1 cellular context compared by ENCODE assay signal in the genomic region with DNA sequence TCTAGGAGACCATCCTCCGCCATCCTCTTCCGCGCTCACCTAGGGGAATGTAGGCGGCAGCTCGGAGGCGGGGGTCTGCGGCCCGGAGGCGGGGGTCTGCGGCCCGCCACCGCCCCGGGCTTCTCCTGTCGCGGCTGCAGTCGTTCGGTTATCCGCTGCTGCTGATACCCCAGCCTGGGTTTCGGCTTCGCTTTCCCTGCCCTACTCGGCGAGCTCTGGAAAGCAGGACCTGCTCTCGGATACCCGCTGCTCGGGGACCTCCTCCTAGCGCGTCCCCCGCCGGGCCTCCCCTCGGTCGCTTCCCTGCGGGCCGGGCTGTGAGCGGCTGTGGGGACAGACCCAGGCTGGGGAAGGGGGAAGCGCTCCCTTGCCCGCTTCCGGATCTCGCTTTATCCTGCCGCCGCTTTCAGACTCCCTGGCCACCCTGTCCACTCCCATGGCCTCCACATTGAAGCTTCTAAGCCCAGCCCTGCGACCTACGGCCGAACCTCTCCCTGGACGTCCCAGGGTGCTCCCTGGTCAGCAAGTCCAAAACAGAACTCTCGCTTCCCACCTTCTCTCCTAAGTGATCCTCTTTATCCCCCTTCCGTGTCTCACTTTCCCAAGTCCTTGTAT.
TF ChIP-seq lines count a peak whose summit lies in the region.

No MANE protein-coding gene starts in this region.

TF ChIP-seq in HepG2, 621 proteins besides CTCF, POLR2A, EP300 and RAD21 (continued from another document and continues in another):
- TF ChIP-seq, protein P1, sequence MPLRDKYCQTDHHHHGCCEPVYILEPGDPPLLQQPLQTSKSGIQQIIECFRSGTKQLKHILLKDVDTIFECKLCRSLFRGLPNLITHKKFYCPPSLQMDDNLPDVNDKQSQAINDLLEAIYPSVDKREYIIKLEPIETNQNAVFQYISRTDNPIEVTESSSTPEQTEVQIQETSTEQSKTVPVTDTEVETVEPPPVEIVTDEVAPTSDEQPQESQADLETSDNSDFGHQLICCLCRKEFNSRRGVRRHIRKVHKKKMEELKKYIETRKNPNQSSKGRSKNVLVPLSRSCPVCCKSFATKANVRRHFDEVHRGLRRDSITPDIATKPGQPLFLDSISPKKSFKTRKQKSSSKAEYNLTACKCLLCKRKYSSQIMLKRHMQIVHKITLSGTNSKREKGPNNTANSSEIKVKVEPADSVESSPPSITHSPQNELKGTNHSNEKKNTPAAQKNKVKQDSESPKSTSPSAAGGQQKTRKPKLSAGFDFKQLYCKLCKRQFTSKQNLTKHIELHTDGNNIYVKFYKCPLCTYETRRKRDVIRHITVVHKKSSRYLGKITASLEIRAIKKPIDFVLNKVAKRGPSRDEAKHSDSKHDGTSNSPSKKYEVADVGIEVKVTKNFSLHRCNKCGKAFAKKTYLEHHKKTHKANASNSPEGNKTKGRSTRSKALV (CRISPR knock-in tag; IDR thresholded peaks at IDR 0.05) = no peak
- TF ChIP-seq ZNF850 (CRISPR knock-in tag; conservative IDR thresholded peaks at IDR 0.05) = no peak
- no peak for TF ChIP-seq ZNF260 (CRISPR knock-in tag; IDR thresholded peaks at IDR 0.05; ENCODE audit: borderline replicate concordance, low read depth)
- no peak for TF ChIP-seq HDAC6 (IDR thresholded peaks at IDR 0.05; ENCODE audit: low read depth, low read length)
- no peak; the same call in 1 of the 2 replicates for TF ChIP-seq KMT2B (CRISPR knock-in tag; IDR thresholded peaks at IDR 0.05)
- no peak for TF ChIP-seq SP5 (CRISPR knock-in tag; IDR thresholded peaks at IDR 0.05; ENCODE audit: borderline replicate concordance, low read depth)
- TF ChIP-seq ATRX (CRISPR knock-in tag; IDR thresholded peaks at IDR 0.05; ENCODE audit: borderline replicate concordance) = no peak
- 0 out of 2 replicates have a peak, but pooled peaks have one; percentile 13 for TF ChIP-seq ZNF343 (CRISPR knock-in tag; IDR thresholded peaks at IDR 0.05)
- TF ChIP-seq, protein P2, sequence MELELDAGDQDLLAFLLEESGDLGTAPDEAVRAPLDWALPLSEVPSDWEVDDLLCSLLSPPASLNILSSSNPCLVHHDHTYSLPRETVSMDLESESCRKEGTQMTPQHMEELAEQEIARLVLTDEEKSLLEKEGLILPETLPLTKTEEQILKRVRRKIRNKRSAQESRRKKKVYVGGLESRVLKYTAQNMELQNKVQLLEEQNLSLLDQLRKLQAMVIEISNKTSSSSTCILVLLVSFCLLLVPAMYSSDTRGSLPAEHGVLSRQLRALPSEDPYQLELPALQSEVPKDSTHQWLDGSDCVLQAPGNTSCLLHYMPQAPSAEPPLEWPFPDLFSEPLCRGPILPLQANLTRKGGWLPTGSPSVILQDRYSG (CRISPR knock-in tag; IDR thresholded peaks at IDR 0.05) = 0 out of 2 replicates have a peak, but pooled peaks have one; percentile 27
- no peak for TF ChIP-seq PAWR (CRISPR knock-in tag; IDR thresholded peaks at IDR 0.05; ENCODE audit: borderline replicate concordance)
- TF ChIP-seq LCORL (IDR thresholded peaks at IDR 0.05) = no peak
- peak; percentile 14; the same call in 1 of the 2 replicates for TF ChIP-seq LCORL (CRISPR knock-in tag; IDR thresholded peaks at IDR 0.05)
- TF ChIP-seq ZFP82 (CRISPR knock-in tag; IDR thresholded peaks at IDR 0.05; ENCODE audit: borderline replicate concordance) = 0 out of 2 replicates have a peak, but pooled peaks have one; percentile 24
- TF ChIP-seq ZFP37 (CRISPR knock-in tag; IDR thresholded peaks at IDR 0.05; ENCODE audit: borderline replicate concordance) = no peak
- TF ChIP-seq, protein P3, sequence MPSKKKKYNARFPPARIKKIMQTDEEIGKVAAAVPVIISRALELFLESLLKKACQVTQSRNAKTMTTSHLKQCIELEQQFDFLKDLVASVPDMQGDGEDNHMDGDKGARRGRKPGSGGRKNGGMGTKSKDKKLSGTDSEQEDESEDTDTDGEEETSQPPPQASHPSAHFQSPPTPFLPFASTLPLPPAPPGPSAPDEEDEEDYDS (CRISPR knock-in tag; IDR thresholded peaks at IDR 0.05) = peak; percentile 41; the same call in 1 of the 2 replicates
- no peak for TF ChIP-seq NR2F1 (CRISPR knock-in tag; IDR thresholded peaks at IDR 0.05)
- TF ChIP-seq, protein P4, sequence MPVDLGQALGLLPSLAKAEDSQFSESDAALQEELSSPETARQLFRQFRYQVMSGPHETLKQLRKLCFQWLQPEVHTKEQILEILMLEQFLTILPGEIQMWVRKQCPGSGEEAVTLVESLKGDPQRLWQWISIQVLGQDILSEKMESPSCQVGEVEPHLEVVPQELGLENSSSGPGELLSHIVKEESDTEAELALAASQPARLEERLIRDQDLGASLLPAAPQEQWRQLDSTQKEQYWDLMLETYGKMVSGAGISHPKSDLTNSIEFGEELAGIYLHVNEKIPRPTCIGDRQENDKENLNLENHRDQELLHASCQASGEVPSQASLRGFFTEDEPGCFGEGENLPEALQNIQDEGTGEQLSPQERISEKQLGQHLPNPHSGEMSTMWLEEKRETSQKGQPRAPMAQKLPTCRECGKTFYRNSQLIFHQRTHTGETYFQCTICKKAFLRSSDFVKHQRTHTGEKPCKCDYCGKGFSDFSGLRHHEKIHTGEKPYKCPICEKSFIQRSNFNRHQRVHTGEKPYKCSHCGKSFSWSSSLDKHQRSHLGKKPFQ (CRISPR knock-in tag; IDR thresholded peaks at IDR 0.05; ENCODE audit: insufficient replicate concordance) = no peak
- TF ChIP-seq, protein P5, sequence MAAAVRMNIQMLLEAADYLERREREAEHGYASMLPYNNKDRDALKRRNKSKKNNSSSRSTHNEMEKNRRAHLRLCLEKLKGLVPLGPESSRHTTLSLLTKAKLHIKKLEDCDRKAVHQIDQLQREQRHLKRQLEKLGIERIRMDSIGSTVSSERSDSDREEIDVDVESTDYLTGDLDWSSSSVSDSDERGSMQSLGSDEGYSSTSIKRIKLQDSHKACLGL (CRISPR knock-in tag; IDR thresholded peaks at IDR 0.05) = peak; percentile 32
- TF ChIP-seq ZBTB7B (CRISPR knock-in tag; IDR thresholded peaks at IDR 0.05) = peak; percentile 87
- 0 out of 2 replicates have a peak, but pooled peaks have one; percentile 16 for TF ChIP-seq HES4 (CRISPR knock-in tag; IDR thresholded peaks at IDR 0.05; ENCODE audit: borderline replicate concordance)
- TF ChIP-seq SOX6 (IDR thresholded peaks at IDR 0.05) = no peak
- peak; percentile 37 for TF ChIP-seq SOX6 (CRISPR knock-in tag; IDR thresholded peaks at IDR 0.05)
- TF ChIP-seq ZNF230 (CRISPR knock-in tag; IDR thresholded peaks at IDR 0.05) = no peak
- TF ChIP-seq ESRRA (CRISPR knock-in tag; IDR thresholded peaks at IDR 0.05; ENCODE audit: low read depth) = peak; percentile 16; the same call in 1 of the 2 replicates
- TF ChIP-seq ZNF335 (CRISPR knock-in tag; IDR thresholded peaks at IDR 0.05) = no peak
- TF ChIP-seq KDM6A (CRISPR knock-in tag; IDR thresholded peaks at IDR 0.05; ENCODE audit: low read depth) = no peak
- TF ChIP-seq YEATS4 (CRISPR knock-in tag; IDR thresholded peaks at IDR 0.05; ENCODE audit: borderline replicate concordance) = no peak
- TF ChIP-seq, protein P6, sequence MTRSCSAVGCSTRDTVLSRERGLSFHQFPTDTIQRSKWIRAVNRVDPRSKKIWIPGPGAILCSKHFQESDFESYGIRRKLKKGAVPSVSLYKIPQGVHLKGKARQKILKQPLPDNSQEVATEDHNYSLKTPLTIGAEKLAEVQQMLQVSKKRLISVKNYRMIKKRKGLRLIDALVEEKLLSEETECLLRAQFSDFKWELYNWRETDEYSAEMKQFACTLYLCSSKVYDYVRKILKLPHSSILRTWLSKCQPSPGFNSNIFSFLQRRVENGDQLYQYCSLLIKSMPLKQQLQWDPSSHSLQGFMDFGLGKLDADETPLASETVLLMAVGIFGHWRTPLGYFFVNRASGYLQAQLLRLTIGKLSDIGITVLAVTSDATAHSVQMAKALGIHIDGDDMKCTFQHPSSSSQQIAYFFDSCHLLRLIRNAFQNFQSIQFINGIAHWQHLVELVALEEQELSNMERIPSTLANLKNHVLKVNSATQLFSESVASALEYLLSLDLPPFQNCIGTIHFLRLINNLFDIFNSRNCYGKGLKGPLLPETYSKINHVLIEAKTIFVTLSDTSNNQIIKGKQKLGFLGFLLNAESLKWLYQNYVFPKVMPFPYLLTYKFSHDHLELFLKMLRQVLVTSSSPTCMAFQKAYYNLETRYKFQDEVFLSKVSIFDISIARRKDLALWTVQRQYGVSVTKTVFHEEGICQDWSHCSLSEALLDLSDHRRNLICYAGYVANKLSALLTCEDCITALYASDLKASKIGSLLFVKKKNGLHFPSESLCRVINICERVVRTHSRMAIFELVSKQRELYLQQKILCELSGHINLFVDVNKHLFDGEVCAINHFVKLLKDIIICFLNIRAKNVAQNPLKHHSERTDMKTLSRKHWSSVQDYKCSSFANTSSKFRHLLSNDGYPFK (CRISPR knock-in tag; IDR thresholded peaks at IDR 0.05; ENCODE audit: borderline replicate concordance) = no peak
- TF ChIP-seq ZNF253 (CRISPR knock-in tag; IDR thresholded peaks at IDR 0.05; ENCODE audit: borderline replicate concordance) = 0 out of 2 replicates have a peak, but pooled peaks have one; percentile 34
- TF ChIP-seq MED1 (CRISPR knock-in tag; IDR thresholded peaks at IDR 0.05) = peak; percentile 13; the same call in 1 of the 2 replicates
- no peak for TF ChIP-seq TBL1XR1 (IDR thresholded peaks at IDR 0.05; ENCODE audit: borderline replicate concordance, low read length, partially characterized antibody)
- 0 out of 2 replicates have a peak, but pooled peaks have one; percentile 9 for TF ChIP-seq NR2C2 (CRISPR knock-in tag; IDR thresholded peaks at IDR 0.05; ENCODE audit: borderline replicate concordance)
- TF ChIP-seq NR3C1 (CRISPR knock-in tag; IDR thresholded peaks at IDR 0.05) = no peak
- TF ChIP-seq NFRKB (IDR thresholded peaks at IDR 0.05) = no peak
- TF ChIP-seq, protein P7, sequence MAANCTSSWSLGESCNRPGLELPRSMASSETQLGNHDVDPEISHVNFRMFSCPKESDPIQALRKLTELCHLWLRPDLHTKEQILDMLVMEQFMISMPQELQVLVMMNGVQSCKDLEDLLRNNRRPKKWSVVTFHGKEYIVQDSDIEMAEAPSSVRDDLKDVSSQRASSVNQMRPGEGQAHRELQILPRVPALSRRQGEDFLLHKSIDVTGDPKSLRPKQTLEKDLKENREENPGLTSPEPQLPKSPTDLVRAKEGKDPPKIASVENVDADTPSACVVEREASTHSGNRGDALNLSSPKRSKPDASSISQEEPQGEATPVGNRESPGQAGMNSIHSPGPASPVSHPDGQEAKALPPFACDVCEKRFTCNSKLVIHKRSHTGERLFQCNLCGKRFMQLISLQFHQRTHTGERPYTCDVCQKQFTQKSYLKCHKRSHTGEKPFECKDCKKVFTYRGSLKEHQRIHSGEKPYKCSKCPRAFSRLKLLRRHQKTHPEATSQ (CRISPR knock-in tag; IDR thresholded peaks at IDR 0.05; ENCODE audit: borderline replicate concordance) = no peak
- TF ChIP-seq NFKB2 (CRISPR knock-in tag; IDR thresholded peaks at IDR 0.05; ENCODE audit: borderline replicate concordance) = peak; percentile 63; the same call in 1 of the 2 replicates
- TF ChIP-seq ZNF530 (CRISPR knock-in tag; IDR thresholded peaks at IDR 0.05; ENCODE audit: low read depth) = no peak
- TF ChIP-seq, protein P8, sequence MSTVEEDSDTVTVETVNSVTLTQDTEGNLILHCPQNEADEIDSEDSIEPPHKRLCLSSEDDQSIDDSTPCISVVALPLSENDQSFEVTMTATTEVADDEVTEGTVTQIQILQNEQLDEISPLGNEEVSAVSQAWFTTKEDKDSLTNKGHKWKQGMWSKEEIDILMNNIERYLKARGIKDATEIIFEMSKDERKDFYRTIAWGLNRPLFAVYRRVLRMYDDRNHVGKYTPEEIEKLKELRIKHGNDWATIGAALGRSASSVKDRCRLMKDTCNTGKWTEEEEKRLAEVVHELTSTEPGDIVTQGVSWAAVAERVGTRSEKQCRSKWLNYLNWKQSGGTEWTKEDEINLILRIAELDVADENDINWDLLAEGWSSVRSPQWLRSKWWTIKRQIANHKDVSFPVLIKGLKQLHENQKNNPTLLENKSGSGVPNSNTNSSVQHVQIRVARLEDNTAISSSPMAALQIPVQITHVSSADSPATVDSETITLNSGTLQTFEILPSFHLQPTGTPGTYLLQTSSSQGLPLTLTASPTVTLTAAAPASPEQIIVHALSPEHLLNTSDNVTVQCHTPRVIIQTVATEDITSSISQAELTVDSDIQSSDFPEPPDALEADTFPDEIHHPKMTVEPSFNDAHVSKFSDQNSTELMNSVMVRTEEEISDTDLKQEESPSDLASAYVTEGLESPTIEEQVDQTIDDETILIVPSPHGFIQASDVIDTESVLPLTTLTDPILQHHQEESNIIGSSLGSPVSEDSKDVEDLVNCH (CRISPR knock-in tag; IDR thresholded peaks at IDR 0.05) = no peak
- no peak for TF ChIP-seq ZSCAN12 (CRISPR knock-in tag; IDR thresholded peaks at IDR 0.05)
- TF ChIP-seq ZNF563 (CRISPR knock-in tag; IDR thresholded peaks at IDR 0.05) = 0 out of 2 replicates have a peak, but pooled peaks have one; percentile 41
- TF ChIP-seq ZNF879 (CRISPR knock-in tag; IDR thresholded peaks at IDR 0.05) = no peak
- TF ChIP-seq RARA (CRISPR knock-in tag; IDR thresholded peaks at IDR 0.05) = peak; percentile 18; the same call in 1 of the 2 replicates
